Comparison of ENCODE assay signal across 8 cellular contexts in genomic region chr1:159161001-159161718, GRCh38. TPM values are rescaled to one million over a fixed set of nuclear protein-coding genes. Genes with fewer than 3 reads are reported as not detected.
DNase-seq lines count a peak whose midpoint lies in the region; ATAC-seq lines count a peak whose summit lies in the region.

No MANE protein-coding gene starts in this region.

- POLR2A ChIA-PET in CD4-positive, alpha-beta memory T cell (lab: Charles Lee; ENCODE audit: partially characterized antibody) = no interaction called here

- CTCF ChIA-PET in CD4-positive, alpha-beta memory T cell (lab: Charles Lee; ENCODE audit: partially characterized antibody) = interaction anchor here (0.7 to 2.5 kb wide), 8 partner anchors 9 to 731 kb away, joined by 3 to 13 read pairs (median 4); no protein-coding TSS in a partner anchor

- peaks cover 0 to 5% (median 2%) of the 10 kb centered on the region in 4 donors for H3K4me1 Mint-ChIP-seq in CD4-positive, alpha-beta memory T cell
- H3K4me1 Mint-ChIP-seq in activated CD4-positive, alpha-beta T cell treated with anti-CD3 and anti-CD28 coated beads, Interleukin-2, amount 10 ng/mL, durations not matched to agents 24 days and 14 days = no peaks in the 10 kb centered on the region

- peak; percentile 32 to 49 (median 46) for DNase-seq in CD4-positive, alpha-beta memory T cell
- DNase-seq in GM19240 (ENCODE audit: insufficient read length, low spot score) (peak; percentile 47), NCI-H524 treated with DMSO at 0.1 percent for 48 hours (lab: John Stamatoyannopoulos, UW) (peak; percentile 70), dermis blood vessel endothelial cell (peak; percentile 90), lung microvascular endothelial cell (ENCODE audit: low read depth in 2 of 2) (peak; percentile 79 to 81)
- peak; percentile 86 for DNase-seq in activated CD4-positive, alpha-beta T cell treated with anti-CD3 and anti-CD28 coated beads, Interleukin-2, amount 10 ng/mL, durations not matched to agents 24 days and 14 days
- DNase-seq in stimulated activated CD8-positive, alpha-beta memory T cell treated with anti-CD3 and anti-CD28 coated beads, Interleukin-12 subunit alpha, Interleukin-12 subunit beta, amount 100 ng/mL, for 1 hour (ENCODE audit: low read depth) = peak; percentile 29

- peaks cover 28 to 30% of the 10 kb centered on the region in 2 donors for H3K27me3 Mint-ChIP-seq in CD4-positive, alpha-beta memory T cell
- peaks cover 21% of the 10 kb centered on the region for H3K27me3 Mint-ChIP-seq in activated CD4-positive, alpha-beta T cell treated with anti-CD3 and anti-CD28 coated beads, Interleukin-2, amount 10 ng/mL, durations not matched to agents 24 days and 14 days

- H3K36me3 Mint-ChIP-seq in CD4-positive, alpha-beta memory T cell = no peaks in the 10 kb centered on the region
- no peaks in the 10 kb centered on the region for H3K36me3 Mint-ChIP-seq in activated CD4-positive, alpha-beta T cell treated with anti-CD3 and anti-CD28 coated beads, Interleukin-2, amount 10 ng/mL, durations not matched to agents 24 days and 14 days (ENCODE audit: low read depth)

- H3K27me3 ChIP-seq in CD4-positive, alpha-beta memory T cell (ENCODE audit: insufficient read depth, low read length) = peaks cover 5% of the 10 kb centered on the region

- peak; percentile 96 for ATAC-seq in HG03378 (IDR thresholded peaks at IDR 0.05; ENCODE audit: unreplicated experiment)

- intact Hi-C loops in CD4-positive, alpha-beta memory T cell (cut with micrococcal nuclease) = loop anchor here (1.0 to 10.0 kb wide), 3 partner anchors 50 to 730 kb away; no protein-coding TSS in a partner anchor
- intact Hi-C loops in activated CD4-positive, alpha-beta T cell treated with anti-CD3 and anti-CD28 coated beads, Interleukin-2, amount 10 ng/mL, durations not matched to agents 24 days and 14 days (cut with micrococcal nuclease) = loop anchor here (1.0 kb wide), 1 partner anchor 50 kb away; no protein-coding TSS in a partner anchor

- H3K4me3 Mint-ChIP-seq in CD4-positive, alpha-beta memory T cell = no peak overlapping the region
- H3K4me3 Mint-ChIP-seq in activated CD4-positive, alpha-beta T cell treated with anti-CD3 and anti-CD28 coated beads, Interleukin-2, amount 10 ng/mL, durations not matched to agents 24 days and 14 days = no peak overlapping the region

- no peaks in the 10 kb centered on the region for H3K36me3 ChIP-seq in CD4-positive, alpha-beta memory T cell (ENCODE audit: insufficient read depth, low read length)

- no peak overlapping the region for H3K27ac Mint-ChIP-seq in CD4-positive, alpha-beta memory T cell
- H3K27ac Mint-ChIP-seq in activated CD4-positive, alpha-beta T cell treated with anti-CD3 and anti-CD28 coated beads, Interleukin-2, amount 10 ng/mL, durations not matched to agents 24 days and 14 days = no peak overlapping the region

- H3K9me3 Mint-ChIP-seq in CD4-positive, alpha-beta memory T cell = peaks cover 0 to 3% (median 0%) of the 10 kb centered on the region in 8 donors
- H3K9me3 Mint-ChIP-seq in activated CD4-positive, alpha-beta T cell treated with anti-CD3 and anti-CD28 coated beads, Interleukin-2, amount 10 ng/mL, durations not matched to agents 24 days and 14 days = no peaks in the 10 kb centered on the region

- H3K9me3 ChIP-seq in CD4-positive, alpha-beta memory T cell (ENCODE audit: control insufficient read depth in 1 of 2, low read length in 2 of 2) = no peaks in the 10 kb centered on the region

- no peak overlapping the region for H3K27ac ChIP-seq in CD4-positive, alpha-beta memory T cell (ENCODE audit: low read depth, low read length)

- no peaks in the 10 kb centered on the region for H3K4me1 ChIP-seq in CD4-positive, alpha-beta memory T cell (ENCODE audit: insufficient read depth, low read length)

- no peak overlapping the region for H3K4me3 ChIP-seq in CD4-positive, alpha-beta memory T cell (ENCODE audit: low read length in 2 of 2)

RNA-seq across cellular contexts. Expression of gene CADM3, which starts 10.3 kb away (rescaled TPM):
- not detected for total RNA-seq in CD4-positive, alpha-beta memory T cell
- not detected for polyA plus RNA-seq in CD4-positive, alpha-beta memory T cell
- total RNA-seq in activated CD4-positive, alpha-beta T cell treated with anti-CD3 and anti-CD28 coated beads, Interleukin-2, amount 10 ng/mL, durations not matched to agents 24 days and 14 days = not detected in 2 replicates
- under 0.01 and 0.09 TPM in 2 replicates for total RNA-seq in dermis blood vessel endothelial cell
- total RNA-seq in lung microvascular endothelial cell = under 0.01 and 0.40 TPM in 2 replicates

RNA-seq across cellular contexts. Expression of gene ACKR1, which starts 43.5 kb away (rescaled TPM):
- total RNA-seq in CD4-positive, alpha-beta memory T cell = not detected
- polyA plus RNA-seq in CD4-positive, alpha-beta memory T cell = not detected
- not detected in 2 replicates for total RNA-seq in activated CD4-positive, alpha-beta T cell treated with anti-CD3 and anti-CD28 coated beads, Interleukin-2, amount 10 ng/mL, durations not matched to agents 24 days and 14 days
- total RNA-seq in dermis blood vessel endothelial cell (0.17 TPM in 1 of 2 replicates, not detected in the other), lung microvascular endothelial cell (under 0.01 TPM in 1 of 2 replicates, not detected in the other)

Comparison
In these comparisons a context has a peak if more than half of its experiments do, and no peak if none do; other contexts are left out.
1. DNase-seq: peak in every context shown above with its lines; median percentile 90 in dermis blood vessel endothelial cell; 86 in activated CD4-positive, alpha-beta T cell treated with anti-CD3 and anti-CD28 coated beads, Interleukin-2, amount 10 ng/mL, durations not matched to agents 24 days and 14 days; 80 in lung microvascular endothelial cell; 70 in NCI-H524 treated with DMSO at 0.1 percent for 48 hours; 47 in GM19240; 46 in CD4-positive, alpha-beta memory T cell; 29 in stimulated activated CD8-positive, alpha-beta memory T cell treated with anti-CD3 and anti-CD28 coated beads, Interleukin-12 subunit alpha, Interleukin-12 subunit beta, amount 100 ng/mL, for 1 hour.